Comparison of ENCODE assay signal across 13 cellular contexts in genomic region chr2:3251974-3252373, GRCh38.
"Had no signal": no experiment of that assay in that cellular context is flagged by ENCODE, and none has a peak within 500 bp of the region (broad histone marks: within the 10 kb centered on the region; RNA-seq: fewer than 3 reads in every experiment).

No MANE protein-coding gene starts in this region.

- H3K27ac Mint-ChIP-seq: activated naive CD8-positive, alpha-beta T cell; activated T-cell treated with anti-CD3 and anti-CD28 coated beads, Interleukin-2, amount 50 U/mL, for 24 hours; nephron had no signal

- DNase-seq: activated gamma-delta T cell; activated T-cell treated with anti-CD3 and anti-CD28 coated beads, Interleukin-2, amount 50 U/mL, for 24 hours; esophagus squamous epithelium; foreskin melanocyte; mesendoderm; stimulated activated CD4-positive, alpha-beta T cell treated with anti-CD3 and anti-CD28 coated beads, Interleukin-4, amount 100 ng/mL, for 24 hours; stomach; T-helper 2 cell had no signal

- FAIRE-seq: colon had no signal

- H3K4me1 Mint-ChIP-seq: nephron had no signal

- H3K27me3 Mint-ChIP-seq: activated naive CD8-positive, alpha-beta T cell; activated T-cell treated with anti-CD3 and anti-CD28 coated beads, Interleukin-2, amount 50 U/mL, for 24 hours had no signal

- ATAC-seq: activated CD4-positive, CD25-positive, alpha-beta regulatory T cell treated with anti-CD3 and anti-CD28 coated beads, Interleukin-2, amount 50 U/mL, for 24 hours had no signal

- H3K36me3 ChIP-seq: breast epithelium had no signal

- H3K4me1 ChIP-seq: breast epithelium, esophagus squamous epithelium had no signal

- H3K4me3 Mint-ChIP-seq: activated naive CD8-positive, alpha-beta T cell; activated T-cell treated with anti-CD3 and anti-CD28 coated beads, Interleukin-2, amount 50 U/mL, for 24 hours; nephron had no signal

- H3K27me3 ChIP-seq: breast epithelium, esophagus squamous epithelium, stomach had no signal

- H3K4me3 ChIP-seq: breast epithelium, esophagus squamous epithelium, stomach had no signal

- H3K27ac ChIP-seq: breast epithelium, esophagus squamous epithelium, stomach had no signal
